Comparison of ENCODE assay signal across 12 cellular contexts in the genomic region with DNA sequence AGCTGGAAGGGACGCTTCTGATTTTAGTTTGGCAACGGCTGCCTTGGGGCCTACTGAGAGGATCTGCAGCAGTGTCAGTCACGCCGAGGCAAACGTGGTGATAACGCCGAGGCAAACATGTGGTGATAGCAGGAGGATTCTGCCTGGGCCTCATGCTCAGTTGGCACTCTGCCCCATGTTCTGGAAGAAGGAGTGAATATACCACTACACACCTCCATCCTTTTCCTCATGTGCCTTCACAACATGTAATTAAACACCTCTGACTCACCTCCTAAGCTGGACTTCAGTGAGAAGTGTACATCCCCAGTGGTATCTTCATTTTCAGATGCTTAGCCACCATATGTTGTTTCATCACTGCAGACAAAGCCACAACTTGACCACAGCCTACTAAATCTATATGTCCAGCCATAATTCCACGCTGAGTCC.
DNase-seq lines count a peak whose midpoint lies in the region; ATAC-seq and TF ChIP-seq lines count a peak whose summit lies in the region.
"Had no signal": no experiment of that assay in that cellular context is flagged by ENCODE, and none has a peak within 500 bp of the region (broad histone marks: within the 10 kb centered on the region; RNA-seq: fewer than 3 reads in every experiment).

No MANE protein-coding gene starts in this region.

- no peaks in the 10 kb centered on the region for H3K27me3 Mint-ChIP-seq in endothelial cell (ENCODE audit: unreplicated experiment)
- H3K27me3 Mint-ChIP-seq: CD4-positive, CD25-positive, alpha-beta regulatory T cell; IgD-negative memory B cell had no signal

- H2AFZ ChIP-seq in fibroblast of lung (ENCODE audit: low read length): peak overlapping the region; percentile 14

- H4K20me1 ChIP-seq in fibroblast of lung (ENCODE audit: control insufficient read depth, extremely low read depth, insufficient read depth, low read length): no peaks in the 10 kb centered on the region

- intact Hi-C loops in psoas muscle (cut with DNase I): loop anchor here in 1 of 2 donors (5.0 to 10.0 kb wide), 3 partner anchors 121 to 666 kb away; a partner anchor contains a TSS

- 41 to 74% (median 42%) methylated on average over 8 of the region's 8 CpGs for WGBS in psoas muscle, 3 donors

- no peaks in the 10 kb centered on the region for H3K9me3 Mint-ChIP-seq in endothelial cell (ENCODE audit: unreplicated experiment)

- no peaks in the 10 kb centered on the region for H3K79me2 ChIP-seq in fibroblast of lung (ENCODE audit: control insufficient read depth, insufficient read depth, low read length)

- H3K9me3 ChIP-seq in fibroblast of lung (ENCODE audit: control insufficient read depth, insufficient read depth, low read depth, low read length) (no peaks in the 10 kb centered on the region), psoas muscle (no peaks in the 10 kb centered on the region)

- no peaks in the 10 kb centered on the region for H3K4me1 ChIP-seq in fibroblast of lung (ENCODE audit: control insufficient read depth, extremely low read depth, insufficient read depth, low read length)
- peaks cover 10% of the 10 kb centered on the region for H3K4me1 ChIP-seq in psoas muscle

- H3K36me3 Mint-ChIP-seq in endothelial cell (ENCODE audit: low read depth, unreplicated experiment): no peaks in the 10 kb centered on the region
- H3K36me3 Mint-ChIP-seq: CD4-positive, CD25-positive, alpha-beta regulatory T cell had no signal

- H3K4me3 ChIP-seq in fibroblast of lung (replicated peaks in 1 of 4; ENCODE audit: control extremely low read depth in 1 of 4, insufficient read depth in 1 of 4, low read depth in 3 of 4, low read length in 4 of 4) (no peak overlapping the region), psoas muscle (no peak overlapping the region)

- H3K4me2 ChIP-seq in fibroblast of lung (ENCODE audit: extremely low read depth, insufficient read depth, low read length): no peak overlapping the region

- ATAC-seq in psoas muscle: peak in 3 of 4 donors; percentile 17 to 44 (median 21)
- ATAC-seq: activated CD8-positive, alpha-beta T cell treated with anti-CD3 and anti-CD28 coated beads, Interleukin-2, amount 10 ng/mL, durations not matched to agents 7 days and 5 days had no signal

- TF ChIP-seq CTCF in fibroblast of lung (conservative IDR thresholded peaks at IDR 0.05 in 1 of 2, IDR thresholded peaks at IDR 0.05 in 1 of 2; ENCODE audit: low read depth in 1 of 2, low read length in 2 of 2) (no peak), psoas muscle (IDR thresholded peaks at IDR 0.05) (no peak), endothelial cell (IDR thresholded peaks at IDR 0.05; ENCODE audit: unreplicated experiment) (no peak)

- DNase-seq in GM03348 (ENCODE audit: low spot score) (peak; percentile 8), NOMO-1 treated with dmso at 0.1 percent for 144 hours (lab: John Stamatoyannopoulos, UW; ENCODE audit: unreplicated experiment) (peak; percentile 61), fibroblast of lung (ENCODE audit: low read depth in 2 of 2) (peak; percentile 35 to 49), psoas muscle (peak in 1 of 2 donors; percentile 51), endothelial cell (ENCODE audit: low spot score) (no peak), NCI-H748 treated with DMSO at 0.1 percent for 48 hours (lab: John Stamatoyannopoulos, UW) (no peak), epidermal melanocyte (ENCODE audit: insufficient read length, low spot score) (no peak), NCI-H1105 treated with DMSO at 0.1 percent for 48 hours (lab: John Stamatoyannopoulos, UW) (no peak)
- DNase-seq: activated CD8-positive, alpha-beta T cell treated with anti-CD3 and anti-CD28 coated beads, Interleukin-2, amount 10 ng/mL, durations not matched to agents 7 days and 5 days; CD4-positive, CD25-positive, alpha-beta regulatory T cell; NCI-H2227 treated with DMSO at 0.1 percent for 48 hours had no signal

- H3K36me3 ChIP-seq in fibroblast of lung (ENCODE audit: control insufficient read depth, insufficient read depth, low read length) (no peaks in the 10 kb centered on the region), psoas muscle (ENCODE audit: insufficient read depth in 1 of 2, low read depth in 1 of 2) (no peaks in the 10 kb centered on the region)

- H3K4me3 Mint-ChIP-seq in endothelial cell (ENCODE audit: unreplicated experiment): no peak overlapping the region
- H3K4me3 Mint-ChIP-seq: activated CD8-positive, alpha-beta T cell treated with anti-CD3 and anti-CD28 coated beads, Interleukin-2, amount 10 ng/mL, durations not matched to agents 7 days and 5 days; CD4-positive, CD25-positive, alpha-beta regulatory T cell; IgD-negative memory B cell had no signal

- H3K4me1 Mint-ChIP-seq in endothelial cell (ENCODE audit: unreplicated experiment): peaks cover 13% of the 10 kb centered on the region
- H3K4me1 Mint-ChIP-seq: CD4-positive, CD25-positive, alpha-beta regulatory T cell; IgD-negative memory B cell had no signal

- H3K9ac ChIP-seq in fibroblast of lung (ENCODE audit: insufficient read depth, low read length): no peak overlapping the region

- H3K27ac Mint-ChIP-seq in endothelial cell (ENCODE audit: unreplicated experiment): no peak overlapping the region
- H3K27ac Mint-ChIP-seq: activated CD8-positive, alpha-beta T cell treated with anti-CD3 and anti-CD28 coated beads, Interleukin-2, amount 10 ng/mL, durations not matched to agents 7 days and 5 days; CD4-positive, CD25-positive, alpha-beta regulatory T cell; IgD-negative memory B cell had no signal

- H3K27me3 ChIP-seq in fibroblast of lung (ENCODE audit: control insufficient read depth, insufficient read depth, low read length): no peaks in the 10 kb centered on the region
- no peaks in the 10 kb centered on the region for H3K27me3 ChIP-seq in psoas muscle (ENCODE audit: insufficient read depth in 3 of 3, low read length in 2 of 3)

- H3K27ac ChIP-seq in fibroblast of lung (ENCODE audit: insufficient read depth, low read length) (no peak overlapping the region), psoas muscle (peak overlapping the region; percentile 21)

Comparison
In these comparisons a context has a peak if more than half of its experiments do, and no peak if none do; other contexts are left out.
1. DNase-seq: peak in GM03348 (single experiment), NOMO-1 treated with dmso at 0.1 percent for 144 hours (single experiment) and fibroblast of lung (2 of 2); none in endothelial cell (single experiment), NCI-H748 treated with DMSO at 0.1 percent for 48 hours (single experiment), epidermal melanocyte (single experiment) and NCI-H1105 treated with DMSO at 0.1 percent for 48 hours (single experiment).